Comparison of ENCODE assay signal across 11 cellular contexts in genomic region chr13:34349091-34349722, GRCh38.
DNase-seq lines count a peak whose midpoint lies in the region; ATAC-seq and TF ChIP-seq lines count a peak whose summit lies in the region.
"Had no signal": no experiment of that assay in that cellular context is flagged by ENCODE, and none has a peak within 500 bp of the region (broad histone marks: within the 10 kb centered on the region; RNA-seq: fewer than 3 reads in every experiment).

No MANE protein-coding gene starts in this region.

- CTCF ChIA-PET in naive thymus-derived CD4-positive, alpha-beta T cell (lab: Charles Lee) = no interaction called here
- CTCF ChIA-PET in activated CD4-positive, alpha-beta T cell treated with anti-CD3 and anti-CD28 coated beads, Interleukin-2, amount 10 ng/mL, durations not matched to agents 7 days and 5 days (lab: Charles Lee) = no interaction called here

- H3K9me2 ChIP-seq in hepatocyte (replicated peaks; ENCODE audit: insufficient read depth) = no peaks in the 10 kb centered on the region

- no peak overlapping the region for H3K4me3 ChIP-seq in astrocyte of the cerebellum (ENCODE audit: low read depth, low read length)
- no peak overlapping the region for H3K4me3 ChIP-seq in hepatocyte
- no peak overlapping the region for H3K4me3 ChIP-seq in tibial artery
- no peak overlapping the region for H3K4me3 ChIP-seq in naive thymus-derived CD4-positive, alpha-beta T cell (ENCODE audit: low read length)
- H3K4me3 ChIP-seq: cardiac muscle cell, GM12878 had no signal

- H4K20me1 ChIP-seq in hepatocyte (ENCODE audit: insufficient read depth, poor library complexity, severe bottlenecking) = no peaks in the 10 kb centered on the region

- peaks cover 71% of the 10 kb centered on the region for H3K4me1 Mint-ChIP-seq in HFFc6 (ENCODE audit: low read depth)
- H3K4me1 Mint-ChIP-seq in naive thymus-derived CD4-positive, alpha-beta T cell = peaks cover 0 to 2% (median 0%) of the 10 kb centered on the region in 7 donors
- no peaks in the 10 kb centered on the region for H3K4me1 Mint-ChIP-seq in activated CD4-positive, alpha-beta T cell treated with anti-CD3 and anti-CD28 coated beads, Interleukin-2, amount 10 ng/mL, durations not matched to agents 7 days and 5 days
- H3K4me1 Mint-ChIP-seq: IgD-negative memory B cell had no signal

- peak overlapping the region; percentile 47 for H3K27ac Mint-ChIP-seq in HFFc6
- no peak overlapping the region for H3K27ac Mint-ChIP-seq in naive thymus-derived CD4-positive, alpha-beta T cell
- no peak overlapping the region for H3K27ac Mint-ChIP-seq in activated CD4-positive, alpha-beta T cell treated with anti-CD3 and anti-CD28 coated beads, Interleukin-2, amount 10 ng/mL, durations not matched to agents 7 days and 5 days
- H3K27ac Mint-ChIP-seq: IgD-negative memory B cell had no signal

- H3K9me3 ChIP-seq in hepatocyte (ENCODE audit: low read depth) = no peaks in the 10 kb centered on the region
- H3K9me3 ChIP-seq in tibial artery = no peaks in the 10 kb centered on the region
- peaks cover 0 to 3% (median 0%) of the 10 kb centered on the region in 3 experiments for H3K9me3 ChIP-seq in naive thymus-derived CD4-positive, alpha-beta T cell (ENCODE audit: control insufficient read depth in 2 of 3, low read length in 3 of 3)

- no peaks in the 10 kb centered on the region for H3K27me3 ChIP-seq in hepatocyte
- no peaks in the 10 kb centered on the region for H3K27me3 ChIP-seq in tibial artery
- H3K27me3 ChIP-seq in naive thymus-derived CD4-positive, alpha-beta T cell (ENCODE audit: control insufficient read depth in 2 of 2, insufficient read depth in 2 of 2, low read length in 2 of 2) = no peaks in the 10 kb centered on the region
- H3K27me3 ChIP-seq: cardiac muscle cell had no signal

- no peaks in the 10 kb centered on the region for H3K9me3 Mint-ChIP-seq in HFFc6
- peaks cover 0 to 17% (median 3%) of the 10 kb centered on the region in 11 donors for H3K9me3 Mint-ChIP-seq in naive thymus-derived CD4-positive, alpha-beta T cell
- peaks cover 9% of the 10 kb centered on the region for H3K9me3 Mint-ChIP-seq in activated CD4-positive, alpha-beta T cell treated with anti-CD3 and anti-CD28 coated beads, Interleukin-2, amount 10 ng/mL, durations not matched to agents 7 days and 5 days

- ATAC-seq in naive thymus-derived CD4-positive, alpha-beta T cell = no peak
- ATAC-seq: GM12878 had no signal

- no peak for TF ChIP-seq CTCF in HFFc6 (IDR thresholded peaks at IDR 0.05)
- no peak for TF ChIP-seq CTCF in astrocyte of the cerebellum (IDR thresholded peaks at IDR 0.05; ENCODE audit: low read depth, low read length, missing control alignments)
- TF ChIP-seq CTCF in hepatocyte (IDR thresholded peaks at IDR 0.05; ENCODE audit: poor library complexity) = no peak
- TF ChIP-seq CTCF in tibial artery (IDR thresholded peaks at IDR 0.05) = no peak

- H3K4me1 ChIP-seq in hepatocyte (ENCODE audit: insufficient read depth) (peaks cover 10% of the 10 kb centered on the region), tibial artery (peaks cover 0 to 3% (median 0%) of the 10 kb centered on the region in 4 donors)
- no peaks in the 10 kb centered on the region for H3K4me1 ChIP-seq in naive thymus-derived CD4-positive, alpha-beta T cell (ENCODE audit: control insufficient read depth in 2 of 2, insufficient read depth in 2 of 2, low read length in 2 of 2)

- in situ Hi-C loops in astrocyte of the cerebellum (cut with HindIII; ENCODE audit: low sequenced_read_pairs) = no loop called here

- peaks cover 11% of the 10 kb centered on the region for H3K36me3 Mint-ChIP-seq in HFFc6 (ENCODE audit: low read depth)
- H3K36me3 Mint-ChIP-seq in naive thymus-derived CD4-positive, alpha-beta T cell = peaks cover 0 to 5% (median 0%) of the 10 kb centered on the region in 5 donors
- no peaks in the 10 kb centered on the region for H3K36me3 Mint-ChIP-seq in activated CD4-positive, alpha-beta T cell treated with anti-CD3 and anti-CD28 coated beads, Interleukin-2, amount 10 ng/mL, durations not matched to agents 7 days and 5 days (ENCODE audit: low read depth)
- H3K36me3 Mint-ChIP-seq: IgD-negative memory B cell had no signal

- peak; percentile 97 for DNase-seq in HFFc6
- DNase-seq in astrocyte of the cerebellum (ENCODE audit: low read depth) = peak; percentile 98
- DNase-seq in hepatocyte (ENCODE audit: low spot score) = peak; percentile 40
- peak; percentile 69 to 71 for DNase-seq in tibial artery
- DNase-seq in naive thymus-derived CD4-positive, alpha-beta T cell = no peak
- no peak for DNase-seq in NCI-H187 (lab: John Stamatoyannopoulos, UW)
- no peak for DNase-seq in activated CD4-positive, alpha-beta T cell treated with anti-CD3 and anti-CD28 coated beads, Interleukin-2, amount 10 ng/mL, durations not matched to agents 7 days and 5 days
- DNase-seq: NCI-H82 had no signal

- intact Hi-C loops in tibial artery (cut with DNase I; ENCODE audit: low total_unique reads) = no loop called here
- intact Hi-C loops in naive thymus-derived CD4-positive, alpha-beta T cell (cut with micrococcal nuclease) = no loop called here

- peaks cover 1% of the 10 kb centered on the region for H3K27me3 Mint-ChIP-seq in HFFc6 (ENCODE audit: insufficient read depth)
- peaks cover 0 to 9% (median 0%) of the 10 kb centered on the region in 5 donors for H3K27me3 Mint-ChIP-seq in naive thymus-derived CD4-positive, alpha-beta T cell
- no peaks in the 10 kb centered on the region for H3K27me3 Mint-ChIP-seq in activated CD4-positive, alpha-beta T cell treated with anti-CD3 and anti-CD28 coated beads, Interleukin-2, amount 10 ng/mL, durations not matched to agents 7 days and 5 days
- H3K27me3 Mint-ChIP-seq: IgD-negative memory B cell had no signal

- H3K79me2 ChIP-seq in hepatocyte = no peaks in the 10 kb centered on the region

- H3K4me3 Mint-ChIP-seq in HFFc6 = 0 out of 2 replicates have a peak overlapping the region, but pooled peaks have one; percentile 1
- H3K4me3 Mint-ChIP-seq in naive thymus-derived CD4-positive, alpha-beta T cell = no peak overlapping the region
- H3K4me3 Mint-ChIP-seq in activated CD4-positive, alpha-beta T cell treated with anti-CD3 and anti-CD28 coated beads, Interleukin-2, amount 10 ng/mL, durations not matched to agents 7 days and 5 days = no peak overlapping the region
- H3K4me3 Mint-ChIP-seq: IgD-negative memory B cell had no signal

- H3K27ac ChIP-seq in hepatocyte = peak overlapping the region; percentile 61
- H3K27ac ChIP-seq in tibial artery = no peak overlapping the region
- H3K27ac ChIP-seq in naive thymus-derived CD4-positive, alpha-beta T cell (ENCODE audit: low read depth, low read length) = no peak overlapping the region
- H3K27ac ChIP-seq: cardiac muscle cell had no signal

- no peak overlapping the region for H3K4me2 ChIP-seq in hepatocyte

- H3K36me3 ChIP-seq in hepatocyte (replicated peaks; ENCODE audit: insufficient read depth, low read depth) (no peaks in the 10 kb centered on the region), tibial artery (no peaks in the 10 kb centered on the region)
- H3K36me3 ChIP-seq in naive thymus-derived CD4-positive, alpha-beta T cell (ENCODE audit: control insufficient read depth in 2 of 3, insufficient read depth in 3 of 3, low read length in 3 of 3) = no peaks in the 10 kb centered on the region
- H3K36me3 ChIP-seq: cardiac muscle cell had no signal

- POLR2A ChIA-PET in naive thymus-derived CD4-positive, alpha-beta T cell (lab: Charles Lee) = no interaction called here
- POLR2A ChIA-PET in activated CD4-positive, alpha-beta T cell treated with anti-CD3 and anti-CD28 coated beads, Interleukin-2, amount 10 ng/mL, durations not matched to agents 7 days and 5 days (lab: Charles Lee) = no interaction called here

- H2AFZ ChIP-seq in hepatocyte = no peak overlapping the region

- WGBS in hepatocyte (ENCODE audit: low lambda C conversion rate, missing lambda C conversion rate) = 93% methylated on average over 1 of the region's 1 CpG

Comparison
In these comparisons a context has a peak if more than half of its experiments do, and no peak if none do; other contexts are left out.
1. DNase-seq: peak in HFFc6 (single experiment), astrocyte of the cerebellum (single experiment), hepatocyte (single experiment) and tibial artery (2 of 2); none in naive thymus-derived CD4-positive, alpha-beta T cell (0 of 9), NCI-H187 (0 of 2) and activated CD4-positive, alpha-beta T cell treated with anti-CD3 and anti-CD28 coated beads, Interleukin-2, amount 10 ng/mL, durations not matched to agents 7 days and 5 days (single experiment).